Comparison of ENCODE assay signal across 15 cellular contexts in genomic region chr11:79362821-79363220, GRCh38.
"Had no signal": no experiment of that assay in that cellular context is flagged by ENCODE, and none has a peak within 500 bp of the region (broad histone marks: within the 10 kb centered on the region; RNA-seq: fewer than 3 reads in every experiment).

No MANE protein-coding gene starts in this region.

- H3K4me3 ChIP-seq: dorsolateral prefrontal cortex, esophagus muscularis mucosa, psoas muscle, testis, tibial nerve had no signal

- H3K27me3 Mint-ChIP-seq: central memory CD8-positive, alpha-beta T cell; stimulated activated naive CD8-positive, alpha-beta T cell treated with anti-CD3 and anti-CD28 coated beads, Interleukin-15, amount 100 ng/mL, for 72 hours had no signal

- ATAC-seq: psoas muscle; sciatic nerve; stimulated activated naive B cell treated with anti-CD40 and anti-IgM and Interleukin-4, amounts not matched to agents 10 μg/mL and 1 μg/mL and 100 μg/mL, for 72 hours; stimulated activated naive CD8-positive, alpha-beta T cell treated with anti-CD3 and anti-CD28 coated beads, Interleukin-15, amount 100 ng/mL, for 72 hours had no signal

- H3K4me3 Mint-ChIP-seq: central memory CD8-positive, alpha-beta T cell; nephron; stimulated activated naive B cell treated with anti-CD40 and anti-IgM and Interleukin-4, amounts not matched to agents 10 μg/mL and 1 μg/mL and 100 μg/mL, for 72 hours; stimulated activated naive CD8-positive, alpha-beta T cell treated with anti-CD3 and anti-CD28 coated beads, Interleukin-15, amount 100 ng/mL, for 72 hours had no signal

- H3K36me3 Mint-ChIP-seq: stimulated activated naive B cell treated with anti-CD40 and anti-IgM and Interleukin-4, amounts not matched to agents 10 μg/mL and 1 μg/mL and 100 μg/mL, for 72 hours had no signal

- DNase-seq: cortex of kidney; dorsolateral prefrontal cortex; effector CD8-positive, alpha-beta T cell; psoas muscle; stimulated activated CD4-positive, alpha-beta T cell treated with anti-CD3 and anti-CD28 coated beads, Interleukin-2, amount 100 ng/mL, for 24 hours; stimulated activated CD4-positive, alpha-beta T cell treated with anti-CD3 and anti-CD28 coated beads, Interleukin-4, amount 100 ng/mL, for 4 hours; stimulated activated naive B cell treated with anti-CD40 and anti-IgM and Interleukin-4, amounts not matched to agents 10 μg/mL and 1 μg/mL and 100 μg/mL, for 72 hours; stimulated activated naive CD8-positive, alpha-beta T cell treated with anti-CD3 and anti-CD28 coated beads, Interleukin-15, amount 100 ng/mL, for 72 hours; testis had no signal

- H3K27ac Mint-ChIP-seq: nephron; stimulated activated naive B cell treated with anti-CD40 and anti-IgM and Interleukin-4, amounts not matched to agents 10 μg/mL and 1 μg/mL and 100 μg/mL, for 72 hours; stimulated activated naive CD8-positive, alpha-beta T cell treated with anti-CD3 and anti-CD28 coated beads, Interleukin-15, amount 100 ng/mL, for 72 hours had no signal

- H3K9me3 ChIP-seq: esophagus muscularis mucosa, psoas muscle, testis, tibial nerve had no signal

- H3K4me1 ChIP-seq: esophagus muscularis mucosa, parathyroid adenoma, psoas muscle, testis, tibial nerve had no signal

- H3K9me3 Mint-ChIP-seq: central memory CD8-positive, alpha-beta T cell; nephron; stimulated activated naive B cell treated with anti-CD40 and anti-IgM and Interleukin-4, amounts not matched to agents 10 μg/mL and 1 μg/mL and 100 μg/mL, for 72 hours; stimulated activated naive CD8-positive, alpha-beta T cell treated with anti-CD3 and anti-CD28 coated beads, Interleukin-15, amount 100 ng/mL, for 72 hours had no signal

- H3K4me1 Mint-ChIP-seq: central memory CD8-positive, alpha-beta T cell; nephron; stimulated activated naive B cell treated with anti-CD40 and anti-IgM and Interleukin-4, amounts not matched to agents 10 μg/mL and 1 μg/mL and 100 μg/mL, for 72 hours; stimulated activated naive CD8-positive, alpha-beta T cell treated with anti-CD3 and anti-CD28 coated beads, Interleukin-15, amount 100 ng/mL, for 72 hours had no signal

- H3K36me3 ChIP-seq: esophagus muscularis mucosa, tibial nerve had no signal

- H3K27me3 ChIP-seq: esophagus muscularis mucosa, testis, tibial nerve had no signal

- H3K9ac ChIP-seq: parathyroid adenoma had no signal

- H2AFZ ChIP-seq: parathyroid adenoma had no signal

- H3K79me2 ChIP-seq: parathyroid adenoma had no signal

- H3K27ac ChIP-seq: dorsolateral prefrontal cortex, esophagus muscularis mucosa, parathyroid adenoma, psoas muscle, testis, tibial nerve had no signal
